9 cellular contexts compared by ENCODE assay signal in the genomic region with DNA sequence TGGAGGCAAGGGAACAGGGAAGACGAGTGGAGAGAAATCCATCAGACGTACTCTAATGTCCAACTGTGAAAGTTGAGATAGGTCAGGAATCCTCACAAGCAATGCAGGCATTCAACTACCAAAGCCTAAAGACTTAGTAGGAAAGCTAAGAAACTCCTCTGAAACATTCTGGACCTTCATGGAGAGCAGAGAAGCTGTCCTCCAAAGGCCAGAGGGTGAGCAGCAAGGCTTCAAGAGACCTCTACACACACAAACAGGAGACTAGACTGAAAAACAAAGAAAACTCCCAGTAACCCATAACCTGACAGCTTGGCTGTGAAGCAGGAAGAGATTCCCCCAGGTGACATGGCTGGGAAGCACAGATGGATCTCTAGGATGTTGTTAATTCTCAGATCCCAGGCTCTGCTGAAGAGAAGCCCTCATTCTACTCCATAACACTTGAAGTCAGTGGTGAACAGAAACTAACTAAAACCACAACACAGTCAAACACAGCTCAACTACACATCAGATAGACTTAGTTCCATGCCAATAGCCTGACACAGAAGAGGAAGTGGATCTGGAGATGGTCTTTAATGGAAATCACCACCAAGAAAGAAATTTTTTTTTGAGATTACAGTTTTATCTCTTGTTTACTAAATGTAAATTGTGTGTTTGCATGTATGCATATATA. TPM values are rescaled to one million over a fixed set of nuclear protein-coding genes. Genes with fewer than 3 reads are reported as not detected.
A peak's percentile ranks its signal among the peaks of the same experiment; 100 is the strongest.
DNase-seq lines count a peak whose midpoint lies in the region; ATAC-seq lines count a peak whose summit lies in the region.
"Had no signal": no experiment of that assay in that cellular context is flagged by ENCODE, and none has a peak within 500 bp of the region (broad histone marks: within the 10 kb centered on the region; RNA-seq: fewer than 3 reads in every experiment).

No MANE protein-coding gene starts in this region.

- no peak overlapping the region for H3K27ac Mint-ChIP-seq in immature natural killer cell

- no peak overlapping the region for H3K4me3 Mint-ChIP-seq in immature natural killer cell

- ATAC-seq in GM19397 (IDR thresholded peaks at IDR 0.05; ENCODE audit: unreplicated experiment) (peak; percentile 77), HG03039 (IDR thresholded peaks at IDR 0.05; ENCODE audit: unreplicated experiment) (peak; percentile 94)

- H3K36me3 Mint-ChIP-seq in immature natural killer cell: peaks cover 0 to 8% (median 0%) of the 10 kb centered on the region in 3 donors

- peaks cover 2 to 19% (median 4%) of the 10 kb centered on the region in 3 donors for H3K27me3 Mint-ChIP-seq in immature natural killer cell (ENCODE audit: low read depth in 3 of 3)

- H3K4me1 Mint-ChIP-seq in immature natural killer cell: peaks cover 5% of the 10 kb centered on the region in 2 donors

- DNase-seq in CD1c-positive myeloid dendritic cell (ENCODE audit: extremely low spot score) (peak; percentile 58), NOMO-1 treated with dmso at 0.1 percent for 144 hours (lab: John Stamatoyannopoulos, UW; ENCODE audit: unreplicated experiment) (peak; percentile 31), T-helper 9 cell (no peak), NCI-H146 (lab: John Stamatoyannopoulos, UW) (no peak), immature natural killer cell (no peak)
- DNase-seq in stimulated activated CD4-positive, alpha-beta T cell treated with anti-CD3 and anti-CD28 coated beads, Interleukin-4, amount 100 ng/mL, for 1 hour: no peak
- DNase-seq: NCI-H1105 treated with DMSO at 0.1 percent for 48 hours had no signal

- no peaks in the 10 kb centered on the region for H3K9me3 Mint-ChIP-seq in immature natural killer cell

RNA-seq across cellular contexts. Expression of gene LYZ, which starts 23.2 kb away (rescaled TPM):
- 100 to 1,000 TPM in 2 of 3 donors, 10 to 100 TPM in 1; 17.8 to 413 (median 351) TPM for polyA plus RNA-seq in immature natural killer cell

RNA-seq across cellular contexts. Expression of gene YEATS4, which starts 34.6 kb away (rescaled TPM):
- polyA plus RNA-seq in immature natural killer cell: 10 to 100 TPM; 26.6 to 41.8 (median 31.9) TPM

Comparison
In these comparisons a context has a peak if more than half of its experiments do, and no peak if none do; other contexts are left out.
1. DNase-seq: peak in CD1c-positive myeloid dendritic cell (single experiment) and NOMO-1 treated with dmso at 0.1 percent for 144 hours (single experiment); none in T-helper 9 cell (single experiment), stimulated activated CD4-positive, alpha-beta T cell treated with anti-CD3 and anti-CD28 coated beads, Interleukin-4, amount 100 ng/mL, for 1 hour (single experiment), NCI-H146 (single experiment) and immature natural killer cell (0 of 3).